ENCODE assay signal across 1 cellular context in the genomic region with DNA sequence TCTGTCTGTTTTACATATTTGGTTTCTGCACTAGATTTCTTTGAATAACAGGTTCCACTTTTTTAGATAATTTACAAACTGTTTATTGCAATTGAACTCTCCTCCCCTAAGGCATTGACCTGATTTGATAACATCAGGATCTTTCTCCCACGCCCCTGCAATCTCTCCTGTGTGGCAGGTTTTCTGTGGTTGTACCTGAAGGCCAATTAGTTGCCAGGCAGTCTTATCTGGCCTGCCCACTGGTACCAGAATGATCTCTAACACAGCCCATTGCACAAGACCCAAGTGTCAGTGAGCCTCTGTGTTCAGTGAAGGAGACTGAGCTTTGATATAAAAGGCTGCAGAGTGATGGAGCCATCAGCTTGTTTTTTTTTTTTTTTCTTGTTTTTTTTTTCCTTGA.
TF ChIP-seq lines count a peak whose summit lies in the region.

No MANE protein-coding gene starts in this region.

TF ChIP-seq in HEK293, 187 proteins besides CTCF, POLR2A, EP300 and RAD21 (continued from another document):
- TF ChIP-seq, protein P1, sequence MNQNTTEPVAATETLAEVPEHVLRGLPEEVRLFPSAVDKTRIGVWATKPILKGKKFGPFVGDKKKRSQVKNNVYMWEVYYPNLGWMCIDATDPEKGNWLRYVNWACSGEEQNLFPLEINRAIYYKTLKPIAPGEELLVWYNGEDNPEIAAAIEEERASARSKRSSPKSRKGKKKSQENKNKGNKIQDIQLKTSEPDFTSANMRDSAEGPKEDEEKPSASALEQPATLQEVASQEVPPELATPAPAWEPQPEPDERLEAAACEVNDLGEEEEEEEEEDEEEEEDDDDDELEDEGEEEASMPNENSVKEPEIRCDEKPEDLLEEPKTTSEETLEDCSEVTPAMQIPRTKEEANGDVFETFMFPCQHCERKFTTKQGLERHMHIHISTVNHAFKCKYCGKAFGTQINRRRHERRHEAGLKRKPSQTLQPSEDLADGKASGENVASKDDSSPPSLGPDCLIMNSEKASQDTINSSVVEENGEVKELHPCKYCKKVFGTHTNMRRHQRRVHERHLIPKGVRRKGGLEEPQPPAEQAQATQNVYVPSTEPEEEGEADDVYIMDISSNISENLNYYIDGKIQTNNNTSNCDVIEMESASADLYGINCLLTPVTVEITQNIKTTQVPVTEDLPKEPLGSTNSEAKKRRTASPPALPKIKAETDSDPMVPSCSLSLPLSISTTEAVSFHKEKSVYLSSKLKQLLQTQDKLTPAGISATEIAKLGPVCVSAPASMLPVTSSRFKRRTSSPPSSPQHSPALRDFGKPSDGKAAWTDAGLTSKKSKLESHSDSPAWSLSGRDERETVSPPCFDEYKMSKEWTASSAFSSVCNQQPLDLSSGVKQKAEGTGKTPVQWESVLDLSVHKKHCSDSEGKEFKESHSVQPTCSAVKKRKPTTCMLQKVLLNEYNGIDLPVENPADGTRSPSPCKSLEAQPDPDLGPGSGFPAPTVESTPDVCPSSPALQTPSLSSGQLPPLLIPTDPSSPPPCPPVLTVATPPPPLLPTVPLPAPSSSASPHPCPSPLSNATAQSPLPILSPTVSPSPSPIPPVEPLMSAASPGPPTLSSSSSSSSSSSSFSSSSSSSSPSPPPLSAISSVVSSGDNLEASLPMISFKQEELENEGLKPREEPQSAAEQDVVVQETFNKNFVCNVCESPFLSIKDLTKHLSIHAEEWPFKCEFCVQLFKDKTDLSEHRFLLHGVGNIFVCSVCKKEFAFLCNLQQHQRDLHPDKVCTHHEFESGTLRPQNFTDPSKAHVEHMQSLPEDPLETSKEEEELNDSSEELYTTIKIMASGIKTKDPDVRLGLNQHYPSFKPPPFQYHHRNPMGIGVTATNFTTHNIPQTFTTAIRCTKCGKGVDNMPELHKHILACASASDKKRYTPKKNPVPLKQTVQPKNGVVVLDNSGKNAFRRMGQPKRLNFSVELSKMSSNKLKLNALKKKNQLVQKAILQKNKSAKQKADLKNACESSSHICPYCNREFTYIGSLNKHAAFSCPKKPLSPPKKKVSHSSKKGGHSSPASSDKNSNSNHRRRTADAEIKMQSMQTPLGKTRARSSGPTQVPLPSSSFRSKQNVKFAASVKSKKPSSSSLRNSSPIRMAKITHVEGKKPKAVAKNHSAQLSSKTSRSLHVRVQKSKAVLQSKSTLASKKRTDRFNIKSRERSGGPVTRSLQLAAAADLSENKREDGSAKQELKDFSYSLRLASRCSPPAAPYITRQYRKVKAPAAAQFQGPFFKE (tag by site-specific recombination; IDR thresholded peaks at IDR 0.05; ENCODE audit: borderline replicate concordance) = no peak
- TF ChIP-seq, protein P2, sequence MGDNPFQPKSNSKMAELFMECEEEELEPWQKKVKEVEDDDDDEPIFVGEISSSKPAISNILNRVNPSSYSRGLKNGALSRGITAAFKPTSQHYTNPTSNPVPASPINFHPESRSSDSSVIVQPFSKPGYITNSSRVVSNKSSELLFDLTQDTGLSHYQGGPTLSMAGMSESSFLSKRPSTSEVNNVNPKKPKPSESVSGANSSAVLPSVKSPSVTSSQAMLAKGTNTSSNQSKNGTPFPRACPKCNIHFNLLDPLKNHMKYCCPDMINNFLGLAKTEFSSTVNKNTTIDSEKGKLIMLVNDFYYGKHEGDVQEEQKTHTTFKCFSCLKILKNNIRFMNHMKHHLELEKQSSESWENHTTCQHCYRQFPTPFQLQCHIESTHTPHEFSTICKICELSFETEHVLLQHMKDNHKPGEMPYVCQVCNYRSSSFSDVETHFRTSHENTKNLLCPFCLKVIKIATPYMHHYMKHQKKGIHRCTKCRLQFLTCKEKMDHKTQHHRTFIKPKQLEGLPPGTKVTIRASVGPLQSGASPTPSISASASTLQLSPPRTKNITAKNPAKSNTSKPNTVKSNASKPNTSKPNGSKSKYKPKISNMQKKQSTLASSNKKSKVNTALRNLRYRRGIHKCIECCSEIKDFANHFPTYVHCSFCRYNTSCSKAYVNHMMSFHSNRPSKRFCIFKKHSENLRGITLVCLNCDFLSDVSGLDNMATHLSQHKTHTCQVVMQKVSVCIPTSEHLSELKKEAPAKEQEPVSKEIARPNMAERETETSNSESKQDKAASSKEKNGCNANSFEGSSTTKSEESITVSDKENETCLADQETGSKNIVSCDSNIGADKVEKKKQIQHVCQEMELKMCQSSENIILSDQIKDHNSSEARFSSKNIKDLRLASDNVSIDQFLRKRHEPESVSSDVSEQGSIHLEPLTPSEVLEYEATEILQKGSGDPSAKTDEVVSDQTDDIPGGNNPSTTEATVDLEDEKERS (tag by site-specific recombination; IDR thresholded peaks at IDR 0.05) = no peak
- TF ChIP-seq ZNF174 (tag by site-specific recombination; IDR thresholded peaks at IDR 0.05) (no peak), ZNF585B (tag by site-specific recombination; IDR thresholded peaks at IDR 0.05) (no peak), ZNF501 (tag by site-specific recombination; IDR thresholded peaks at IDR 0.05) (no peak), ZNF341 (tag by site-specific recombination; IDR thresholded peaks at IDR 0.05; ENCODE audit: low read depth) (no peak), ZNF433 (tag by site-specific recombination; IDR thresholded peaks at IDR 0.05; ENCODE audit: low read depth) (no peak), ZNF571 (tag by site-specific recombination; IDR thresholded peaks at IDR 0.05) (no peak)
- TF ChIP-seq, protein P3, sequence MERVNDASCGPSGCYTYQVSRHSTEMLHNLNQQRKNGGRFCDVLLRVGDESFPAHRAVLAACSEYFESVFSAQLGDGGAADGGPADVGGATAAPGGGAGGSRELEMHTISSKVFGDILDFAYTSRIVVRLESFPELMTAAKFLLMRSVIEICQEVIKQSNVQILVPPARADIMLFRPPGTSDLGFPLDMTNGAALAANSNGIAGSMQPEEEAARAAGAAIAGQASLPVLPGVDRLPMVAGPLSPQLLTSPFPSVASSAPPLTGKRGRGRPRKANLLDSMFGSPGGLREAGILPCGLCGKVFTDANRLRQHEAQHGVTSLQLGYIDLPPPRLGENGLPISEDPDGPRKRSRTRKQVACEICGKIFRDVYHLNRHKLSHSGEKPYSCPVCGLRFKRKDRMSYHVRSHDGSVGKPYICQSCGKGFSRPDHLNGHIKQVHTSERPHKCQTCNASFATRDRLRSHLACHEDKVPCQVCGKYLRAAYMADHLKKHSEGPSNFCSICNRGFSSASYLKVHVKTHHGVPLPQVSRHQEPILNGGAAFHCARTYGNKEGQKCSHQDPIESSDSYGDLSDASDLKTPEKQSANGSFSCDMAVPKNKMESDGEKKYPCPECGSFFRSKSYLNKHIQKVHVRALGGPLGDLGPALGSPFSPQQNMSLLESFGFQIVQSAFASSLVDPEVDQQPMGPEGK (tag by site-specific recombination; IDR thresholded peaks at IDR 0.05) = no peak
